Comparison of ENCODE assay signal across 8 cellular contexts in the genomic region with DNA sequence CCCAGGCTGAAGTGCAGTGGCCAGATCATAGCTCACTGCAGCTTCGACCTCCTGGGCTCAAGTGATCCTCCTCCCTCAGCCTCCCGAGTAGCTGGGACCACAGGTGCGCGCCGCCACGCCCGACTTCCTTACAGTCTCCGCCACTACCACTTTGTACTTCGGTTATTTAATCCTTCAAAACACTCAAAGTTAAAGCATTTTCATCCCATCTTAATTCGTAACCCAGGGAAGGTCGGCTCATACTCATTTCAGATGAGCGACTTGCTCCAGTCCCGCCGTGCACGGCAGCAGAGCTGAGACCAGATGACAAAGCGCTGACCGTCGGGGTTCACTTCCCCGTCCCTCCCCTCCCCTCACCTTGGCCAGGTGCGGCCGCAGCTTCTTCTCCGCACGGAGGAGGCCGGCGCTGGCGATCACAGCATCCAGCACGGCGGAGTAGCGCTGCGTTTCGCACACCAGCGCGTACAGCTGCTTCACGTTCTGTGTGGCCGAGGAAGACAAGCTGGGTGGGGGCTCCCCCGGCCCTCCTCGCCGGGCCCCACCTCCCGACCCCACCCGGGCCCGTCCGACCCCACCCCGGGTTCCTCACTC. TPM values are rescaled to one million over a fixed set of nuclear protein-coding genes. Genes with fewer than 3 reads are reported as not detected.
DNase-seq lines count a peak whose midpoint lies in the region; TF ChIP-seq lines count a peak whose summit lies in the region.

No MANE protein-coding gene starts in this region.

- H3K9me3 ChIP-seq in NT2/D1 (ENCODE audit: insufficient read depth, low read length) = no peaks in the 10 kb centered on the region
- H3K9me3 ChIP-seq in endocrine pancreas (ENCODE audit: control insufficient read depth, low read length) = no peaks in the 10 kb centered on the region

- H3K4me1 ChIP-seq in NT2/D1 (ENCODE audit: insufficient read depth, insufficient read length) (peaks cover 2% of the 10 kb centered on the region), endocrine pancreas (ENCODE audit: control insufficient read depth, insufficient read depth, low read length) (no peaks in the 10 kb centered on the region)

- H3K36me3 ChIP-seq in NT2/D1 (ENCODE audit: insufficient read depth, insufficient read length, low read length) (peaks cover 27% of the 10 kb centered on the region), endocrine pancreas (ENCODE audit: control insufficient read depth, insufficient read depth, low read length) (no peaks in the 10 kb centered on the region)

- H3K27me3 ChIP-seq in NT2/D1 (ENCODE audit: insufficient read depth, insufficient read length) (no peaks in the 10 kb centered on the region), endocrine pancreas (ENCODE audit: control insufficient read depth, insufficient read depth, low read length) (no peaks in the 10 kb centered on the region)

- peaks cover 21% of the 10 kb centered on the region for H3K4me1 Mint-ChIP-seq in HFFc6 (ENCODE audit: low read depth)
- peaks cover 11% of the 10 kb centered on the region for H3K4me1 Mint-ChIP-seq in nephron

- H3K27me3 Mint-ChIP-seq in HFFc6 (ENCODE audit: insufficient read depth) = no peaks in the 10 kb centered on the region; the same call in 1 of the 2 replicates
- no peaks in the 10 kb centered on the region for H3K27me3 Mint-ChIP-seq in nephron (ENCODE audit: low read depth)

- H3K27ac Mint-ChIP-seq in HFFc6 (peak overlapping the region; percentile 70), nephron (peak overlapping the region in 2 of 3 experiments; percentile 81 to 83)

- H3K4me3 Mint-ChIP-seq in HFFc6 (peak overlapping the region; percentile 89), nephron (peak overlapping the region; percentile 92 to 97 (median 93))

- H3K4me3 ChIP-seq in NT2/D1 (ENCODE audit: insufficient read length, low read depth) (peak overlapping the region; percentile 87), endocrine pancreas (ENCODE audit: control insufficient read depth, insufficient read depth, low read length) (peak overlapping the region; percentile 6)

- DNase-seq in NCI-H146 (lab: John Stamatoyannopoulos, UW) (peak; percentile 69), NCI-H146 treated with DMSO at 0.1 percent for 48 hours (lab: John Stamatoyannopoulos, UW; ENCODE audit: unreplicated experiment) (no peak), HFFc6 (no peak), NT2/D1 (ENCODE audit: low read depth, low spot score) (no peak), NCI-H1436 treated with DMSO at 0.1 percent for 48 hours (lab: John Stamatoyannopoulos, UW) (no peak), NCI-H1930 (lab: John Stamatoyannopoulos, UW) (no peak)

- H3K9me3 Mint-ChIP-seq in HFFc6 (no peaks in the 10 kb centered on the region), nephron (no peaks in the 10 kb centered on the region)

- peak overlapping the region; percentile 81 for H3K9ac ChIP-seq in NT2/D1 (ENCODE audit: insufficient read length, low read depth)
- H3K9ac ChIP-seq in endocrine pancreas (ENCODE audit: control insufficient read depth, insufficient read depth, low read length) = no peak overlapping the region

- H3K36me3 Mint-ChIP-seq in HFFc6 (ENCODE audit: low read depth) = peaks cover 13% of the 10 kb centered on the region
- H3K36me3 Mint-ChIP-seq in nephron (ENCODE audit: low read depth) = peaks cover 17% of the 10 kb centered on the region

- TF ChIP-seq CTCF in HFFc6 (IDR thresholded peaks at IDR 0.05) = no peak
- no peak for TF ChIP-seq CTCF in nephron (IDR thresholded peaks at IDR 0.05; ENCODE audit: unreplicated experiment in 3 of 3)

RNA-seq across cellular contexts. Expression of a gene that starts 0.5 kb away (rescaled TPM):
- 10 to 100 TPM; 14.1 to 24.0 (median 19.8) TPM for total RNA-seq in HFFc6 (2021; fragmentation: NEBNext Ultra II Directional; extraction: Animal tissue kit (Norgen Biotek cat#: 25700))

RNA-seq across cellular contexts. Expression of a gene that starts 19.7 kb away (rescaled TPM):
- not detected for total RNA-seq in HFFc6 (2021; fragmentation: NEBNext Ultra II Directional; extraction: Animal tissue kit (Norgen Biotek cat#: 25700))

RNA-seq across cellular contexts. Expression of a gene that starts 19.8 kb away (rescaled TPM):
- total RNA-seq in HFFc6 (2021; fragmentation: NEBNext Ultra II Directional; extraction: Animal tissue kit (Norgen Biotek cat#: 25700)) = not detected
